ENCODE assay signal across 15 cellular contexts in genomic region chr13:103315701-103316100, GRCh38.
DNase-seq lines count a peak whose midpoint lies in the region; ATAC-seq and TF ChIP-seq lines count a peak whose summit lies in the region.
"Had no signal": no experiment of that assay in that cellular context is flagged by ENCODE, and none has a peak within 500 bp of the region (broad histone marks: within the 10 kb centered on the region; RNA-seq: fewer than 3 reads in every experiment).

No MANE protein-coding gene starts in this region.

- H3K36me3 ChIP-seq in breast epithelium, result no peaks in the 10 kb centered on the region
- no peaks in the 10 kb centered on the region for H3K36me3 ChIP-seq in lower lobe of right lung
- H3K36me3 ChIP-seq: BE2C had no signal

- H3K4me3 ChIP-seq in breast epithelium, result no peak overlapping the region
- H3K4me3 ChIP-seq in lower lobe of right lung, result no peak overlapping the region

- no peaks in the 10 kb centered on the region for H3K4me1 ChIP-seq in breast epithelium
- H3K4me1 ChIP-seq in lower lobe of right lung, result no peaks in the 10 kb centered on the region

- H3K27ac Mint-ChIP-seq in stimulated activated memory B cell treated with anti-CD40 and anti-IgM and Interleukin-4, amounts not matched to agents 10 μg/mL and 1 μg/mL and 100 μg/mL, for 72 hours, result no peak overlapping the region
- H3K27ac Mint-ChIP-seq: CD4-positive, alpha-beta memory T cell; H9; IgD-negative memory B cell had no signal

- TF ChIP-seq CTCF in breast epithelium (IDR thresholded peaks at IDR 0.05) (no peak), lower lobe of right lung (IDR thresholded peaks at IDR 0.05) (no peak)

- H3K4me3 Mint-ChIP-seq in stimulated activated memory B cell treated with anti-CD40 and anti-IgM and Interleukin-4, amounts not matched to agents 10 μg/mL and 1 μg/mL and 100 μg/mL, for 72 hours, result no peak overlapping the region
- H3K4me3 Mint-ChIP-seq: CD4-positive, alpha-beta memory T cell; H9; IgD-negative memory B cell had no signal

- intact Hi-C loops in breast epithelium (cut with DNase I; ENCODE audit: low total_unique reads), result no loop called here
- intact Hi-C loops in lower lobe of right lung (cut with DNase I), result no loop called here

- peaks cover 3% of the 10 kb centered on the region for H3K9me3 Mint-ChIP-seq in stimulated activated memory B cell treated with anti-CD40 and anti-IgM and Interleukin-4, amounts not matched to agents 10 μg/mL and 1 μg/mL and 100 μg/mL, for 72 hours
- H3K9me3 Mint-ChIP-seq: H9 had no signal

- no peak overlapping the region for H3K27ac ChIP-seq in breast epithelium
- no peak overlapping the region for H3K27ac ChIP-seq in lower lobe of right lung
- H3K27ac ChIP-seq: C4-2B had no signal

- H3K9me3 ChIP-seq in breast epithelium (no peaks in the 10 kb centered on the region), lower lobe of right lung (no peaks in the 10 kb centered on the region)
- H3K9me3 ChIP-seq: BE2C had no signal

- no peaks in the 10 kb centered on the region for H3K27me3 ChIP-seq in breast epithelium
- H3K27me3 ChIP-seq in lower lobe of right lung (ENCODE audit: low read depth), result no peaks in the 10 kb centered on the region
- H3K27me3 ChIP-seq: BE2C had no signal

- H3K4me1 Mint-ChIP-seq in stimulated activated memory B cell treated with anti-CD40 and anti-IgM and Interleukin-4, amounts not matched to agents 10 μg/mL and 1 μg/mL and 100 μg/mL, for 72 hours, result no peaks in the 10 kb centered on the region
- H3K4me1 Mint-ChIP-seq: CD4-positive, alpha-beta memory T cell; H9; IgD-negative memory B cell had no signal

- no peaks in the 10 kb centered on the region for H3K36me3 Mint-ChIP-seq in stimulated activated memory B cell treated with anti-CD40 and anti-IgM and Interleukin-4, amounts not matched to agents 10 μg/mL and 1 μg/mL and 100 μg/mL, for 72 hours
- H3K36me3 Mint-ChIP-seq: CD4-positive, alpha-beta memory T cell; IgD-negative memory B cell had no signal

- peak; percentile 31 for ATAC-seq in stimulated activated memory B cell treated with anti-CD40 and anti-IgM and Interleukin-4, amounts not matched to agents 10 μg/mL and 1 μg/mL and 100 μg/mL, for 72 hours
- ATAC-seq in lower lobe of right lung, result no peak

- TF ChIP-seq POLR2A in breast epithelium (IDR thresholded peaks at IDR 0.05), result no peak

- DNase-seq in DMS79 treated with DMSO at 0.1 percent for 48 hours (lab: John Stamatoyannopoulos, UW) (peak; percentile 53), NCI-H2171 treated with DMSO at 0.1 percent for 48 hours (lab: John Stamatoyannopoulos, UW) (peak; percentile 52), left kidney (ENCODE audit: low read depth, low spot score) (peak; percentile 58), breast epithelium (ENCODE audit: low spot score in 2 of 2) (no peak), T-helper 9 cell (no peak), lower lobe of right lung (no peak)
- DNase-seq: BE2C; CD4-positive, alpha-beta memory T cell; DND-41; GDM1; GOT3; H9 had no signal

- H3K27me3 Mint-ChIP-seq in stimulated activated memory B cell treated with anti-CD40 and anti-IgM and Interleukin-4, amounts not matched to agents 10 μg/mL and 1 μg/mL and 100 μg/mL, for 72 hours, result no peaks in the 10 kb centered on the region
- H3K27me3 Mint-ChIP-seq: CD4-positive, alpha-beta memory T cell; IgD-negative memory B cell had no signal

Comparison
In these comparisons a context has a peak if more than half of its experiments do, and no peak if none do; other contexts are left out.
1. DNase-seq: peak in DMS79 treated with DMSO at 0.1 percent for 48 hours (single experiment), NCI-H2171 treated with DMSO at 0.1 percent for 48 hours (single experiment) and left kidney (single experiment); none in breast epithelium (0 of 2), T-helper 9 cell (single experiment) and lower lobe of right lung (single experiment).